Comparison of ENCODE assay signal across 1 cellular context in the genomic region with DNA sequence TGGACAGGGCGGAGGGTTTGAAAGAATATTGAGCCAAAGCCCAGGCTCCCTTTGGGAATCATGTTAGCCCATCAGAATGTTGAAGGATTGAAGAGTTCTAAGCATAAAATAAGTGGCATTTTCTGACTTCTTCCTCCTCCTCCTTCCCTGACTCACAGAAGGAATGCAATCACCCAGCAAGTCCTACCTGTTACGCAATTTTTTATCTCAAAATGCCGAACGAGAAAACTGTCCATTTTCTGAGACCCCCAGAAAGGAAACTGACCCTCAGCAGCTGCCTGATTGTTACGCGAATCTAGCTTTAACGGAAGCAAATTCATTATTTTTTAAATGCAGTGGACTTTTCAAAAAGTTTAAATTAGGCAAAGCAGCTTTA.
TF ChIP-seq lines count a peak whose summit lies in the region.

No MANE protein-coding gene starts in this region.

TF ChIP-seq in K562, 482 proteins besides CTCF, POLR2A, EP300 and RAD21:
- TF ChIP-seq CEBPB (tag; IDR thresholded peaks at IDR 0.05) (peak; percentile 84), CEBPG (CRISPR knock-in tag; IDR thresholded peaks at IDR 0.05) (no peak), CEBPG (tag; conservative IDR thresholded peaks at IDR 0.05 in 1 of 2, IDR thresholded peaks at IDR 0.05 in 1 of 2) (peak; percentile 57 to 69), WHSC1 (IDR thresholded peaks at IDR 0.05; ENCODE audit: low read length) (no peak), ZNF780A (CRISPR knock-in tag; IDR thresholded peaks at IDR 0.05) (no peak)
